In the genomic region with DNA sequence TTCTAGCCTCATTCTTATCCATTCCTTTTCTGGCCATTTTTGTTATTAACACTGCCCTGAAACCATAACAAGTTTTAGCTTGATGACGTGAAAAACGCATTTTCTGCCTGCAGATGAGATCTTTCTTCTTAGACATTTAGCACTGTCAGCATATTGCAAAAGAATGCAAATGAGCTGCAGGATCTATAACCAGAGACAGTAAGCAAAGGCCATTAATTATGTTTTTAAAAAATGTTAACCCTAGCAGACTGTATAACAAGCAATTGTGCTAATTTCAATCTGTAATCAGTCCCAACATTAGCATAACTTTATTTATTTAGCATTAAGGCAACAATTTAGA, we compare ENCODE assay signal across 1 cellular context.
TF ChIP-seq lines count a peak whose summit lies in the region.

No MANE protein-coding gene starts in this region.

TF ChIP-seq in HepG2, 621 proteins besides CTCF, POLR2A, EP300 and RAD21 (continued from another document):
- no peak for TF ChIP-seq CC2D1A (CRISPR knock-in tag; IDR thresholded peaks at IDR 0.05)
- TF ChIP-seq SAP130 (CRISPR knock-in tag; IDR thresholded peaks at IDR 0.05; ENCODE audit: low read depth): no peak
- no peak for TF ChIP-seq SOX6 (IDR thresholded peaks at IDR 0.05)
- no peak for TF ChIP-seq SOX6 (CRISPR knock-in tag; IDR thresholded peaks at IDR 0.05)
- TF ChIP-seq DPF2 (CRISPR knock-in tag; IDR thresholded peaks at IDR 0.05; ENCODE audit: borderline replicate concordance, low read depth): no peak
- no peak for TF ChIP-seq ZNF724P (CRISPR knock-in tag; IDR thresholded peaks at IDR 0.05; ENCODE audit: borderline replicate concordance)
- TF ChIP-seq ARID2 (CRISPR knock-in tag; IDR thresholded peaks at IDR 0.05; ENCODE audit: borderline replicate concordance): no peak
- no peak for TF ChIP-seq MTA3 (CRISPR knock-in tag; IDR thresholded peaks at IDR 0.05)
- no peak for TF ChIP-seq ZNF12 (CRISPR knock-in tag; IDR thresholded peaks at IDR 0.05)
- TF ChIP-seq SMAD3 (CRISPR knock-in tag; IDR thresholded peaks at IDR 0.05): no peak
- peak; percentile 4; the same call in 1 of the 2 replicates for TF ChIP-seq HDAC1 (CRISPR knock-in tag; IDR thresholded peaks at IDR 0.05)
- TF ChIP-seq GTF3A (CRISPR knock-in tag; conservative IDR thresholded peaks at IDR 0.05): no peak
- TF ChIP-seq KLF9 (CRISPR knock-in tag; IDR thresholded peaks at IDR 0.05; ENCODE audit: low read depth): no peak
- TF ChIP-seq, protein P1, sequence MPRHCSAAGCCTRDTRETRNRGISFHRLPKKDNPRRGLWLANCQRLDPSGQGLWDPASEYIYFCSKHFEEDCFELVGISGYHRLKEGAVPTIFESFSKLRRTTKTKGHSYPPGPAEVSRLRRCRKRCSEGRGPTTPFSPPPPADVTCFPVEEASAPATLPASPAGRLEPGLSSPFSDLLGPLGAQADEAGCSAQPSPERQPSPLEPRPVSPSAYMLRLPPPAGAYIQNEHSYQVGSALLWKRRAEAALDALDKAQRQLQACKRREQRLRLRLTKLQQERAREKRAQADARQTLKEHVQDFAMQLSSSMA (CRISPR knock-in tag; IDR thresholded peaks at IDR 0.05): no peak
- no peak for TF ChIP-seq ATRX (CRISPR knock-in tag; IDR thresholded peaks at IDR 0.05; ENCODE audit: borderline replicate concordance)
- TF ChIP-seq, protein P2, sequence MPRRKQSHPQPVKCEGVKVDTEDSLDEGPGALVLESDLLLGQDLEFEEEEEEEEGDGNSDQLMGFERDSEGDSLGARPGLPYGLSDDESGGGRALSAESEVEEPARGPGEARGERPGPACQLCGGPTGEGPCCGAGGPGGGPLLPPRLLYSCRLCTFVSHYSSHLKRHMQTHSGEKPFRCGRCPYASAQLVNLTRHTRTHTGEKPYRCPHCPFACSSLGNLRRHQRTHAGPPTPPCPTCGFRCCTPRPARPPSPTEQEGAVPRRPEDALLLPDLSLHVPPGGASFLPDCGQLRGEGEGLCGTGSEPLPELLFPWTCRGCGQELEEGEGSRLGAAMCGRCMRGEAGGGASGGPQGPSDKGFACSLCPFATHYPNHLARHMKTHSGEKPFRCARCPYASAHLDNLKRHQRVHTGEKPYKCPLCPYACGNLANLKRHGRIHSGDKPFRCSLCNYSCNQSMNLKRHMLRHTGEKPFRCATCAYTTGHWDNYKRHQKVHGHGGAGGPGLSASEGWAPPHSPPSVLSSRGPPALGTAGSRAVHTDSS (CRISPR knock-in tag; conservative IDR thresholded peaks at IDR 0.05): no peak
- TF ChIP-seq ELF1 (CRISPR knock-in tag; IDR thresholded peaks at IDR 0.05): no peak
- TF ChIP-seq MIXL1 (CRISPR knock-in tag; IDR thresholded peaks at IDR 0.05): no peak
- TF ChIP-seq ZNF7 (CRISPR knock-in tag; IDR thresholded peaks at IDR 0.05): no peak
- no peak for TF ChIP-seq SNAPC2 (CRISPR knock-in tag; IDR thresholded peaks at IDR 0.05)
- no peak for TF ChIP-seq FOXA3 (CRISPR knock-in tag; IDR thresholded peaks at IDR 0.05)
- no peak for TF ChIP-seq MED13 (CRISPR knock-in tag; IDR thresholded peaks at IDR 0.05)
- TF ChIP-seq SALL2 (CRISPR knock-in tag; IDR thresholded peaks at IDR 0.05): no peak
- TF ChIP-seq ELF4 (CRISPR knock-in tag; IDR thresholded peaks at IDR 0.05; ENCODE audit: borderline replicate concordance): no peak
- no peak for TF ChIP-seq PAX8 (CRISPR knock-in tag; IDR thresholded peaks at IDR 0.05; ENCODE audit: borderline replicate concordance)
- TF ChIP-seq MEF2D (CRISPR knock-in tag; IDR thresholded peaks at IDR 0.05): no peak
- peak; percentile 96 to 97 for TF ChIP-seq MAFK (conservative IDR thresholded peaks at IDR 0.05 in 1 of 2, IDR thresholded peaks at IDR 0.05 in 1 of 2; ENCODE audit: low read length in 2 of 2)
